2 cellular contexts compared by ENCODE assay signal in the genomic region with DNA sequence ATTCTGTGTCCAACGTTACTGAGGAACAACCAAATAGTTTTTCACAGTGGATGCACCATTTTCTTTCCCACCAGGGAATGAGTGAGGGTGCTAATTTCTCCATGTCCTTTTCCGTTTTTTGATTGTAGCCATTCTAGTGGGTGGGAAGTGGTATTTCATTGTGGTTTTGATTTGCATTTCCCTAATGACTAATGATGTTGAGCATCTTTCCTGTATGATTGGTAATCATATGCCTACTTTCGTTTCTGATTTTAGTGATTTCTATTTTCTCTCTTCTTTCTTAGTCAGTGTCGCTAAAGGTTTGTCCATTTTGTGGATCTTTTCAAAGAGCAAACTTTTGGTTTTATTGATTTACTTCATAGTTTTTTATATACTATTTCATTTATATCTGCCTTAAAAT.
TF ChIP-seq lines count a peak whose summit lies in the region.

No MANE protein-coding gene starts in this region.

TF ChIP-seq in SK-N-SH, 30 proteins besides CTCF, POLR2A, EP300 and RAD21 (continued from another document):
- TF ChIP-seq, protein P1, sequence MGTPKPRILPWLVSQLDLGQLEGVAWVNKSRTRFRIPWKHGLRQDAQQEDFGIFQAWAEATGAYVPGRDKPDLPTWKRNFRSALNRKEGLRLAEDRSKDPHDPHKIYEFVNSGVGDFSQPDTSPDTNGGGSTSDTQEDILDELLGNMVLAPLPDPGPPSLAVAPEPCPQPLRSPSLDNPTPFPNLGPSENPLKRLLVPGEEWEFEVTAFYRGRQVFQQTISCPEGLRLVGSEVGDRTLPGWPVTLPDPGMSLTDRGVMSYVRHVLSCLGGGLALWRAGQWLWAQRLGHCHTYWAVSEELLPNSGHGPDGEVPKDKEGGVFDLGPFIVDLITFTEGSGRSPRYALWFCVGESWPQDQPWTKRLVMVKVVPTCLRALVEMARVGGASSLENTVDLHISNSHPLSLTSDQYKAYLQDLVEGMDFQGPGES (IDR thresholded peaks at IDR 0.05; ENCODE audit: low read depth, low read length): no peak
- TF ChIP-seq, protein P2, sequence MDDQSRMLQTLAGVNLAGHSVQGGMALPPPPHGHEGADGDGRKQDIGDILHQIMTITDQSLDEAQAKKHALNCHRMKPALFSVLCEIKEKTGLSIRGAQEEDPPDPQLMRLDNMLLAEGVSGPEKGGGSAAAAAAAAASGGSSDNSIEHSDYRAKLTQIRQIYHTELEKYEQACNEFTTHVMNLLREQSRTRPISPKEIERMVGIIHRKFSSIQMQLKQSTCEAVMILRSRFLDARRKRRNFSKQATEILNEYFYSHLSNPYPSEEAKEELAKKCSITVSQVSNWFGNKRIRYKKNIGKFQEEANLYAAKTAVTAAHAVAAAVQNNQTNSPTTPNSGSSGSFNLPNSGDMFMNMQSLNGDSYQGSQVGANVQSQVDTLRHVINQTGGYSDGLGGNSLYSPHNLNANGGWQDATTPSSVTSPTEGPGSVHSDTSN (IDR thresholded peaks at IDR 0.05): no peak
- TF ChIP-seq, protein P3, sequence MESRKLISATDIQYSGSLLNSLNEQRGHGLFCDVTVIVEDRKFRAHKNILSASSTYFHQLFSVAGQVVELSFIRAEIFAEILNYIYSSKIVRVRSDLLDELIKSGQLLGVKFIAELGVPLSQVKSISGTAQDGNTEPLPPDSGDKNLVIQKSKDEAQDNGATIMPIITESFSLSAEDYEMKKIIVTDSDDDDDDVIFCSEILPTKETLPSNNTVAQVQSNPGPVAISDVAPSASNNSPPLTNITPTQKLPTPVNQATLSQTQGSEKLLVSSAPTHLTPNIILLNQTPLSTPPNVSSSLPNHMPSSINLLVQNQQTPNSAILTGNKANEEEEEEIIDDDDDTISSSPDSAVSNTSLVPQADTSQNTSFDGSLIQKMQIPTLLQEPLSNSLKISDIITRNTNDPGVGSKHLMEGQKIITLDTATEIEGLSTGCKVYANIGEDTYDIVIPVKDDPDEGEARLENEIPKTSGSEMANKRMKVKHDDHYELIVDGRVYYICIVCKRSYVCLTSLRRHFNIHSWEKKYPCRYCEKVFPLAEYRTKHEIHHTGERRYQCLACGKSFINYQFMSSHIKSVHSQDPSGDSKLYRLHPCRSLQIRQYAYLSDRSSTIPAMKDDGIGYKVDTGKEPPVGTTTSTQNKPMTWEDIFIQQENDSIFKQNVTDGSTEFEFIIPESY (IDR thresholded peaks at IDR 0.05; ENCODE audit: borderline replicate concordance, low read depth): no peak
- no peak for TF ChIP-seq FOXM1 (IDR thresholded peaks at IDR 0.05; ENCODE audit: low read depth)
- TF ChIP-seq EZH2phosphoT487 (IDR thresholded peaks at IDR 0.05; ENCODE audit: borderline replicate concordance, low read depth): no peak
- TF ChIP-seq, protein P4, sequence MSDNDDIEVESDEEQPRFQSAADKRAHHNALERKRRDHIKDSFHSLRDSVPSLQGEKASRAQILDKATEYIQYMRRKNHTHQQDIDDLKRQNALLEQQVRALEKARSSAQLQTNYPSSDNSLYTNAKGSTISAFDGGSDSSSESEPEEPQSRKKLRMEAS (IDR thresholded peaks at IDR 0.05; ENCODE audit: low read depth): no peak
- no peak for TF ChIP-seq NRF1 (IDR thresholded peaks at IDR 0.05; ENCODE audit: low read depth, low read length)
- TF ChIP-seq FOSL2 (IDR thresholded peaks at IDR 0.05; ENCODE audit: borderline replicate concordance, low read depth): no peak

TF ChIP-seq in SK-N-SH treated with all-trans-retinoic acid at 6 μM for 48 hours, 23 proteins besides CTCF, POLR2A, EP300 and RAD21 (continued from another document):
- TF ChIP-seq, protein P5, sequence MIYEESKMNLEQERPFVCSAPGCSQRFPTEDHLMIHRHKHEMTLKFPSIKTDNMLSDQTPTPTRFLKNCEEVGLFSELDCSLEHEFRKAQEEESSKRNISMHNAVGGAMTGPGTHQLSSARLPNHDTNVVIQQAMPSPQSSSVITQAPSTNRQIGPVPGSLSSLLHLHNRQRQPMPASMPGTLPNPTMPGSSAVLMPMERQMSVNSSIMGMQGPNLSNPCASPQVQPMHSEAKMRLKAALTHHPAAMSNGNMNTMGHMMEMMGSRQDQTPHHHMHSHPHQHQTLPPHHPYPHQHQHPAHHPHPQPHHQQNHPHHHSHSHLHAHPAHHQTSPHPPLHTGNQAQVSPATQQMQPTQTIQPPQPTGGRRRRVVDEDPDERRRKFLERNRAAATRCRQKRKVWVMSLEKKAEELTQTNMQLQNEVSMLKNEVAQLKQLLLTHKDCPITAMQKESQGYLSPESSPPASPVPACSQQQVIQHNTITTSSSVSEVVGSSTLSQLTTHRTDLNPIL (CRISPR knock-in tag; IDR thresholded peaks at IDR 0.05; ENCODE audit: low read depth): no peak
- TF ChIP-seq ZFP30 (CRISPR knock-in tag; IDR thresholded peaks at IDR 0.05) (no peak), TCF4 (CRISPR knock-in tag; IDR thresholded peaks at IDR 0.05; ENCODE audit: borderline replicate concordance) (no peak), BACH2 (CRISPR knock-in tag; IDR thresholded peaks at IDR 0.05; ENCODE audit: borderline replicate concordance) (no peak), SNAI2 (CRISPR knock-in tag; IDR thresholded peaks at IDR 0.05) (no peak), TOX (CRISPR knock-in tag; IDR thresholded peaks at IDR 0.05; ENCODE audit: borderline replicate concordance) (no peak), ZC3H10 (CRISPR knock-in tag; IDR thresholded peaks at IDR 0.05) (no peak), ZNF565 (CRISPR knock-in tag; conservative IDR thresholded peaks at IDR 0.05; ENCODE audit: low read depth) (no peak), CSDC2 (CRISPR knock-in tag; IDR thresholded peaks at IDR 0.05) (no peak), ARNTL (CRISPR knock-in tag; IDR thresholded peaks at IDR 0.05; ENCODE audit: borderline replicate concordance, low read depth) (no peak)
